Comparison of ENCODE assay signal across 20 cellular contexts in genomic region chr13:40200273-40200978, GRCh38.
"Had no signal": no experiment of that assay in that cellular context is flagged by ENCODE, and none has a peak within 500 bp of the region (broad histone marks: within the 10 kb centered on the region; RNA-seq: fewer than 3 reads in every experiment).

No MANE protein-coding gene starts in this region.

- H3K27ac Mint-ChIP-seq: activated naive CD4-positive, alpha-beta T cell treated with anti-CD3 and anti-CD28 coated beads, Interleukin-2, amount 10 ng/mL, durations not matched to agents 7 days and 5 days; immature natural killer cell; memory B cell; stimulated activated naive CD8-positive, alpha-beta T cell treated with anti-CD3 and anti-CD28 coated beads, Interleukin-15, Interleukin-2, amounts not matched to agents 100 ng/mL and 50 ng/mL, for 24 hours had no signal

- ATAC-seq: gastroesophageal sphincter, left ventricle myocardium superior had no signal

- H3K27me3 Mint-ChIP-seq: activated naive CD4-positive, alpha-beta T cell treated with anti-CD3 and anti-CD28 coated beads, Interleukin-2, amount 10 ng/mL, durations not matched to agents 7 days and 5 days; memory B cell; stimulated activated naive CD8-positive, alpha-beta T cell treated with anti-CD3 and anti-CD28 coated beads, Interleukin-15, Interleukin-2, amounts not matched to agents 100 ng/mL and 50 ng/mL, for 24 hours had no signal

- H3K36me3 ChIP-seq: ascending aorta, esophagus muscularis mucosa, gastroesophageal sphincter, suprapubic skin, vagina had no signal

- DNase-seq: activated CD4-positive, alpha-beta T cell treated with anti-CD3 and anti-CD28 coated beads, Interleukin-2, amount 50 U/mL, for 48 hours; activated naive CD4-positive, alpha-beta T cell treated with anti-CD3 and anti-CD28 coated beads, Interleukin-2, amount 10 ng/mL, durations not matched to agents 7 days and 5 days; effector CD4-positive, alpha-beta T cell; immature natural killer cell; kidney glomerular epithelial cell; left ventricle myocardium superior; occipital lobe; stimulated activated CD4-positive, alpha-beta T cell treated with anti-CD3 and anti-CD28 coated beads, Interleukin-12 subunit alpha, Interleukin-12 subunit beta, amount 100 ng/mL, for 4 hours; stimulated activated CD4-positive, alpha-beta T cell treated with anti-CD3 and anti-CD28 coated beads, Interleukin-1b, Interleukin-23, amount 100 ng/mL, for 48 hours; stimulated activated CD8-positive, alpha-beta memory T cell treated with anti-CD3 and anti-CD28 coated beads, Interleukin-4, amount 100 ng/mL, for 48 hours; T-helper 1 cell; T1000; trophoblast cell had no signal

- H3K9me3 Mint-ChIP-seq: immature natural killer cell had no signal

- H3K27me3 ChIP-seq: ascending aorta, esophagus muscularis mucosa, gastroesophageal sphincter, suprapubic skin, vagina had no signal

- H3K27ac ChIP-seq: ascending aorta, esophagus muscularis mucosa, gastroesophageal sphincter, suprapubic skin, vagina had no signal

- H3K4me3 ChIP-seq: ascending aorta, esophagus muscularis mucosa, gastroesophageal sphincter, suprapubic skin, vagina had no signal

- H3K4me1 ChIP-seq: ascending aorta, esophagus muscularis mucosa, gastroesophageal sphincter, suprapubic skin, vagina had no signal

- H3K4me3 Mint-ChIP-seq: activated naive CD4-positive, alpha-beta T cell treated with anti-CD3 and anti-CD28 coated beads, Interleukin-2, amount 10 ng/mL, durations not matched to agents 7 days and 5 days; immature natural killer cell; memory B cell; stimulated activated naive CD8-positive, alpha-beta T cell treated with anti-CD3 and anti-CD28 coated beads, Interleukin-15, Interleukin-2, amounts not matched to agents 100 ng/mL and 50 ng/mL, for 24 hours had no signal
